1 cellular context compared by ENCODE assay signal in the genomic region with DNA sequence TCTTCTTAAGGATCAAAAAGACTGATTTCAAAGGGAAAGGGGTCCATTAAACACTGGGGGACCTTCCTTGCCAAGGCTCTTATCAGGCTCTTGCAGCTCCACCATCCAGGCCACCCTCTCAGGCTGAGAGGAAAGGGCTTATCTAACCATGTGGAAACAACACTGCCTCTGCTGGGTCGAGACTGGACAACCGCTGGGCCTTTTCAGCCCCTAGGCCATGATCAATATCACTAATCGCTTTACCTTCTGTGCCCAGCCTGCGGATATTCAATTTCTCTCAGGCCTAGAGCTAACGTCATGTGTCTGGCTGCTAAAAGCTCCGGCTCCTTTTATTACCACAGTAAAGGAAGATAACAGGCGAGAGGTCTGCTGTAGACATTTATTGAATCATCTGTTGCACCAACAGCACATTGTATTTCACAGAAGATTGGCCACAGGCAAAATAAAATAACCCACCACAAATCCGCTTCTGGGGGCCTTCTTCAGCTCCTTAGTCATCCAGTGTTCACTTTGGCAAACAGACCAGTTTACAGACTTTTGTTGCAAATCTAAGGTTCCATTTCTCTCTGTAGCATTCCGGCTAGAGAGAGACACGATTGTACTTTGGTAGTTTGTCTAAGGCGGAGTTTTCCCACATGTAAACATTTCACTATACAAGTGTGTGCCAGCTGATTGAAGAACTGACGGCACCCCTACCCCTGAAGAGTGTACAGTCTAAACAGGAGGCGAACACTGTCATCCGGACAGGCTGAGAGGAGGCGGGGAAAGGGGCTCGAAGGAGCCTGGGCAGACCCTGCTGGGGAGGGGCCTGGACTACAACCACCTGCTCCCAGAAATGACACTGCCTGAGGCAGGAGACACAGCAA.
TF ChIP-seq lines count a peak whose summit lies in the region.

No MANE protein-coding gene starts in this region.

TF ChIP-seq in K562, 482 proteins besides CTCF, POLR2A, EP300 and RAD21 (continued from another document and continues in another):
- no peak for TF ChIP-seq SIRT6 (IDR thresholded peaks at IDR 0.05; ENCODE audit: low read depth, low read length)
- TF ChIP-seq, protein P1, sequence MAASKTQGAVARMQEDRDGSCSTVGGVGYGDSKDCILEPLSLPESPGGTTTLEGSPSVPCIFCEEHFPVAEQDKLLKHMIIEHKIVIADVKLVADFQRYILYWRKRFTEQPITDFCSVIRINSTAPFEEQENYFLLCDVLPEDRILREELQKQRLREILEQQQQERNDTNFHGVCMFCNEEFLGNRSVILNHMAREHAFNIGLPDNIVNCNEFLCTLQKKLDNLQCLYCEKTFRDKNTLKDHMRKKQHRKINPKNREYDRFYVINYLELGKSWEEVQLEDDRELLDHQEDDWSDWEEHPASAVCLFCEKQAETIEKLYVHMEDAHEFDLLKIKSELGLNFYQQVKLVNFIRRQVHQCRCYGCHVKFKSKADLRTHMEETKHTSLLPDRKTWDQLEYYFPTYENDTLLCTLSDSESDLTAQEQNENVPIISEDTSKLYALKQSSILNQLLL (CRISPR knock-in tag; IDR thresholded peaks at IDR 0.05; ENCODE audit: borderline replicate concordance) = no peak
- TF ChIP-seq YY1 (IDR thresholded peaks at IDR 0.05; ENCODE audit: borderline replicate concordance in 1 of 3, control insufficient read depth in 1 of 3, extremely low read depth in 1 of 3, insufficient read depth in 3 of 3, insufficient read length in 1 of 3, insufficient replicate concordance in 2 of 3, low read depth in 1 of 3, low read length in 2 of 3) = peak in 1 of 3 experiments; percentile 30
- peak; percentile 89 for TF ChIP-seq LCOR (CRISPR knock-in tag; IDR thresholded peaks at IDR 0.05)
- no peak for TF ChIP-seq ZNF12 (CRISPR knock-in tag; IDR thresholded peaks at IDR 0.05)
- TF ChIP-seq, protein P2, sequence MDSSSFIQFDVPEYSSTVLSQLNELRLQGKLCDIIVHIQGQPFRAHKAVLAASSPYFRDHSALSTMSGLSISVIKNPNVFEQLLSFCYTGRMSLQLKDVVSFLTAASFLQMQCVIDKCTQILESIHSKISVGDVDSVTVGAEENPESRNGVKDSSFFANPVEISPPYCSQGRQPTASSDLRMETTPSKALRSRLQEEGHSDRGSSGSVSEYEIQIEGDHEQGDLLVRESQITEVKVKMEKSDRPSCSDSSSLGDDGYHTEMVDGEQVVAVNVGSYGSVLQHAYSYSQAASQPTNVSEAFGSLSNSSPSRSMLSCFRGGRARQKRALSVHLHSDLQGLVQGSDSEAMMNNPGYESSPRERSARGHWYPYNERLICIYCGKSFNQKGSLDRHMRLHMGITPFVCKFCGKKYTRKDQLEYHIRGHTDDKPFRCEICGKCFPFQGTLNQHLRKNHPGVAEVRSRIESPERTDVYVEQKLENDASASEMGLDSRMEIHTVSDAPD (CRISPR knock-in tag; IDR thresholded peaks at IDR 0.05) = 0 out of 2 replicates have a peak, but pooled peaks have one; percentile 19
- no peak for TF ChIP-seq CEBPZ (IDR thresholded peaks at IDR 0.05; ENCODE audit: borderline replicate concordance, low read depth, low read length)
- TF ChIP-seq, protein P3, sequence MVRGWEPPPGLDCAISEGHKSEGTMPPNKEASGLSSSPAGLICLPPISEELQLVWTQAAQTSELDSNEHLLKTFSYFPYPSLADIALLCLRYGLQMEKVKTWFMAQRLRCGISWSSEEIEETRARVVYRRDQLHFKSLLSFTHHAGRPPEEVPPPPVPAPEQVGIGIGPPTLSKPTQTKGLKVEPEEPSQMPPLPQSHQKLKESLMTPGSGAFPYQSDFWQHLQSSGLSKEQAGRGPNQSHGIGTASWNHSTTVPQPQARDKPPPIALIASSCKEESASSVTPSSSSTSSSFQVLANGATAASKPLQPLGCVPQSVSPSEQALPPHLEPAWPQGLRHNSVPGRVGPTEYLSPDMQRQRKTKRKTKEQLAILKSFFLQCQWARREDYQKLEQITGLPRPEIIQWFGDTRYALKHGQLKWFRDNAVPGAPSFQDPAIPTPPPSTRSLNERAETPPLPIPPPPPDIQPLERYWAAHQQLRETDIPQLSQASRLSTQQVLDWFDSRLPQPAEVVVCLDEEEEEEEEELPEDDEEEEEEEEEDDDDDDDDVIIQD (CRISPR knock-in tag; IDR thresholded peaks at IDR 0.05) = no peak
- no peak for TF ChIP-seq SP2 (IDR thresholded peaks at IDR 0.05; ENCODE audit: extremely low read depth, low read depth, low read length, poor library complexity, severe bottlenecking)
- TF ChIP-seq ZKSCAN3 (CRISPR knock-in tag; IDR thresholded peaks at IDR 0.05) = no peak
- peak; percentile 74 to 95 for TF ChIP-seq RCOR1 (IDR thresholded peaks at IDR 0.05; ENCODE audit: borderline replicate concordance in 1 of 2, low read depth in 2 of 2, low read length in 2 of 2)
- TF ChIP-seq, protein P4, sequence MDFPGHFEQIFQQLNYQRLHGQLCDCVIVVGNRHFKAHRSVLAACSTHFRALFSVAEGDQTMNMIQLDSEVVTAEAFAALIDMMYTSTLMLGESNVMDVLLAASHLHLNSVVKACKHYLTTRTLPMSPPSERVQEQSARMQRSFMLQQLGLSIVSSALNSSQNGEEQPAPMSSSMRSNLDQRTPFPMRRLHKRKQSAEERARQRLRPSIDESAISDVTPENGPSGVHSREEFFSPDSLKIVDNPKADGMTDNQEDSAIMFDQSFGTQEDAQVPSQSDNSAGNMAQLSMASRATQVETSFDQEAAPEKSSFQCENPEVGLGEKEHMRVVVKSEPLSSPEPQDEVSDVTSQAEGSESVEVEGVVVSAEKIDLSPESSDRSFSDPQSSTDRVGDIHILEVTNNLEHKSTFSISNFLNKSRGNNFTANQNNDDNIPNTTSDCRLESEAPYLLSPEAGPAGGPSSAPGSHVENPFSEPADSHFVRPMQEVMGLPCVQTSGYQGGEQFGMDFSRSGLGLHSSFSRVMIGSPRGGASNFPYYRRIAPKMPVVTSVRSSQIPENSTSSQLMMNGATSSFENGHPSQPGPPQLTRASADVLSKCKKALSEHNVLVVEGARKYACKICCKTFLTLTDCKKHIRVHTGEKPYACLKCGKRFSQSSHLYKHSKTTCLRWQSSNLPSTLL (IDR thresholded peaks at IDR 0.05) = no peak
- TF ChIP-seq ZNF445 (CRISPR knock-in tag; IDR thresholded peaks at IDR 0.05; ENCODE audit: low read depth) = no peak
- TF ChIP-seq JUN (IDR thresholded peaks at IDR 0.05; ENCODE audit: borderline replicate concordance, low read depth, low read length) = no peak; the same call in 1 of the 2 replicates
- TF ChIP-seq JUN (CRISPR knock-in tag; IDR thresholded peaks at IDR 0.05; ENCODE audit: borderline replicate concordance) = no peak
- no peak for TF ChIP-seq CREBBP (IDR thresholded peaks at IDR 0.05; ENCODE audit: low read depth, low read length)
- peak; percentile 87 for TF ChIP-seq TFAP4 (CRISPR knock-in tag; IDR thresholded peaks at IDR 0.05; ENCODE audit: borderline replicate concordance)
- peak; percentile 17; the same call in 1 of the 2 replicates for TF ChIP-seq ZNF133 (CRISPR knock-in tag; IDR thresholded peaks at IDR 0.05)
- no peak for TF ChIP-seq MTF1 (CRISPR knock-in tag; IDR thresholded peaks at IDR 0.05; ENCODE audit: borderline replicate concordance)
- TF ChIP-seq GMEB1 (CRISPR knock-in tag; IDR thresholded peaks at IDR 0.05) = peak; percentile 8; the same call in 1 of the 2 replicates
- TF ChIP-seq ZNF431 (CRISPR knock-in tag; IDR thresholded peaks at IDR 0.05) = 0 out of 2 replicates have a peak, but pooled peaks have one; percentile 42
- TF ChIP-seq TAF9B (IDR thresholded peaks at IDR 0.05; ENCODE audit: partially characterized antibody) = peak; percentile 37
- no peak for TF ChIP-seq THRAP3 (IDR thresholded peaks at IDR 0.05; ENCODE audit: borderline replicate concordance)
- TF ChIP-seq ZNF778 (CRISPR knock-in tag; IDR thresholded peaks at IDR 0.05) = no peak
- TF ChIP-seq, protein P5, sequence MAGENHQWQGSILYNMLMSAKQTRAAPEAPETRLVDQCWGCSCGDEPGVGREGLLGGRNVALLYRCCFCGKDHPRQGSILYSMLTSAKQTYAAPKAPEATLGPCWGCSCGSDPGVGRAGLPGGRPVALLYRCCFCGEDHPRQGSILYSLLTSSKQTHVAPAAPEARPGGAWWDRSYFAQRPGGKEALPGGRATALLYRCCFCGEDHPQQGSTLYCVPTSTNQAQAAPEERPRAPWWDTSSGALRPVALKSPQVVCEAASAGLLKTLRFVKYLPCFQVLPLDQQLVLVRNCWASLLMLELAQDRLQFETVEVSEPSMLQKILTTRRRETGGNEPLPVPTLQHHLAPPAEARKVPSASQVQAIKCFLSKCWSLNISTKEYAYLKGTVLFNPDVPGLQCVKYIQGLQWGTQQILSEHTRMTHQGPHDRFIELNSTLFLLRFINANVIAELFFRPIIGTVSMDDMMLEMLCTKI (IDR thresholded peaks at IDR 0.05; ENCODE audit: partially characterized antibody) = no peak
- no peak for TF ChIP-seq KAT2B (IDR thresholded peaks at IDR 0.05; ENCODE audit: low read depth, low read length)
- TF ChIP-seq, protein P6, sequence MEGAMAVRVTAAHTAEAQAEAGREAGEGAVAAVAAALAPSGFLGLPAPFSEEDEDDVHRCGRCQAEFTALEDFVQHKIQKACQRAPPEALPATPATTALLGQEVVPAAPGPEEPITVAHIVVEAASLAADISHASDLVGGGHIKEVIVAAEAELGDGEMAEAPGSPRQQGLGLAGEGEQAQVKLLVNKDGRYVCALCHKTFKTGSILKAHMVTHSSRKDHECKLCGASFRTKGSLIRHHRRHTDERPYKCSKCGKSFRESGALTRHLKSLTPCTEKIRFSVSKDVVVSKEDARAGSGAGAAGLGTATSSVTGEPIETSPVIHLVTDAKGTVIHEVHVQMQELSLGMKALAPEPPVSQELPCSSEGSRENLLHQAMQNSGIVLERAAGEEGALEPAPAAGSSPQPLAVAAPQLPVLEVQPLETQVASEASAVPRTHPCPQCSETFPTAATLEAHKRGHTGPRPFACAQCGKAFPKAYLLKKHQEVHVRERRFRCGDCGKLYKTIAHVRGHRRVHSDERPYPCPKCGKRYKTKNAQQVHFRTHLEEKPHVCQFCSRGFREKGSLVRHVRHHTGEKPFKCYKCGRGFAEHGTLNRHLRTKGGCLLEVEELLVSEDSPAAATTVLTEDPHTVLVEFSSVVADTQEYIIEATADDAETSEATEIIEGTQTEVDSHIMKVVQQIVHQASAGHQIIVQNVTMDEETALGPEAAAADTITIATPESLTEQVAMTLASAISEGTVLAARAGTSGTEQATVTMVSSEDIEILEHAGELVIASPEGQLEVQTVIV (CRISPR knock-in tag; IDR thresholded peaks at IDR 0.05; ENCODE audit: borderline replicate concordance) = no peak
- no peak for TF ChIP-seq TGIF2 (CRISPR knock-in tag; IDR thresholded peaks at IDR 0.05)
- TF ChIP-seq, protein P7, sequence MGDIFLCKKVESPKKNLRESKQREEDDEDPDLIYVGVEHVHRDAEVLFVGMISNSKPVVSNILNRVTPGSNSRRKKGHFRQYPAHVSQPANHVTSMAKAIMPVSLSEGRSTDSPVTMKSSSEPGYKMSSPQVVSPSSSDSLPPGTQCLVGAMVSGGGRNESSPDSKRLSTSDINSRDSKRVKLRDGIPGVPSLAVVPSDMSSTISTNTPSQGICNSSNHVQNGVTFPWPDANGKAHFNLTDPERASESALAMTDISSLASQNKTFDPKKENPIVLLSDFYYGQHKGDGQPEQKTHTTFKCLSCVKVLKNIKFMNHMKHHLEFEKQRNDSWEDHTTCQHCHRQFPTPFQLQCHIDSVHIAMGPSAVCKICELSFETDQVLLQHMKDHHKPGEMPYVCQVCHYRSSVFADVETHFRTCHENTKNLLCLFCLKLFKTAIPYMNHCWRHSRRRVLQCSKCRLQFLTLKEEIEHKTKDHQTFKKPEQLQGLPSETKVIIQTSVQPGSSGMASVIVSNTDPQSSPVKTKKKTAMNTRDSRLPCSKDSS (IDR thresholded peaks at IDR 0.05; ENCODE audit: low read depth, partially characterized antibody) = no peak
- TF ChIP-seq ZEB2 (IDR thresholded peaks at IDR 0.05) = no peak
- TF ChIP-seq PCBP2 (IDR thresholded peaks at IDR 0.05; ENCODE audit: low read depth, low read length, poor library complexity, severe bottlenecking) = no peak
- TF ChIP-seq BCOR (IDR thresholded peaks at IDR 0.05) = peak; percentile 70; the same call in 1 of the 2 replicates
- no peak for TF ChIP-seq POU5F1 (IDR thresholded peaks at IDR 0.05; ENCODE audit: borderline replicate concordance, low read depth, low read length, partially characterized antibody)
- no peak for TF ChIP-seq NR1H2 (CRISPR knock-in tag; IDR thresholded peaks at IDR 0.05)
- TF ChIP-seq, protein P8, sequence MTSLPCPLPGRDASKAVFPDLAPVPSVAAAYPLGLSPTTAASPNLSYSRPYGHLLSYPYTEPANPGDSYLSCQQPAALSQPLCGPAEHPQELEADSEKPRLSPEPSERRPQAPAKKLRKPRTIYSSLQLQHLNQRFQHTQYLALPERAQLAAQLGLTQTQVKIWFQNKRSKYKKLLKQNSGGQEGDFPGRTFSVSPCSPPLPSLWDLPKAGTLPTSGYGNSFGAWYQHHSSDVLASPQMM (CRISPR knock-in tag; IDR thresholded peaks at IDR 0.05) = no peak
